8 cellular contexts compared by ENCODE assay signal in genomic region chr16:21540770-21541433, GRCh38. TPM values are rescaled to one million over a fixed set of nuclear protein-coding genes. Genes with fewer than 3 reads are reported as not detected.
DNase-seq lines count a peak whose midpoint lies in the region; ATAC-seq, FAIRE-seq and TF ChIP-seq lines count a peak whose summit lies in the region.
"Not testable (repeated sequence)": the region's sequence is repeated elsewhere in the genome, so short reads cannot be mapped to it uniquely, and the experiment has no call there.

No MANE protein-coding gene starts in this region.

- H4K20me1 ChIP-seq in BLaER1 treated with 17β-estradiol and CSF1 and Interleukin-3, amounts not matched to agents 10 nM and 100 nM, result peaks cover 0 to 11% (median 8%) of the 10 kb centered on the region in 11 experiments; a peak in 12 of 22 replicates

- peaks cover 42 to 64% (median 55%) of the 10 kb centered on the region in 10 experiments for H3K4me1 ChIP-seq in BLaER1 treated with 17β-estradiol and CSF1 and Interleukin-3, amounts not matched to agents 10 nM and 100 nM
- not testable (repeated sequence) for H3K4me1 ChIP-seq in kidney (ENCODE audit: control insufficient read depth in 1 of 2, insufficient read depth in 1 of 2, low read depth in 1 of 2, low read length in 2 of 2)

- FAIRE-seq in kidney (lab: Jason Lieb, UNC), result not testable (repeated sequence)

- peak overlapping the region in 6 of 11 experiments; percentile 12 to 49 (median 31); a peak in 4 of 22 replicates for H3K9ac ChIP-seq in BLaER1 treated with 17β-estradiol and CSF1 and Interleukin-3, amounts not matched to agents 10 nM and 100 nM
- H3K9ac ChIP-seq in kidney (ENCODE audit: low read length in 2 of 2), result not testable (repeated sequence)

- H3K27me3 ChIP-seq in BLaER1 treated with 17β-estradiol and CSF1 and Interleukin-3, amounts not matched to agents 10 nM and 100 nM, result peaks cover 0 to 18% (median 0%) of the 10 kb centered on the region in 11 experiments; a peak in 5 of 22 replicates

- not testable (repeated sequence) for H3K36me3 ChIP-seq in BLaER1 treated with 17β-estradiol and CSF1 and Interleukin-3, amounts not matched to agents 10 nM and 100 nM; kidney (ENCODE audit: control insufficient read depth in 1 of 2, insufficient read depth in 2 of 2, low read length in 2 of 2)

- not testable (repeated sequence) for H3K9me3 ChIP-seq in BLaER1 treated with 17β-estradiol and CSF1 and Interleukin-3, amounts not matched to agents 10 nM and 100 nM (replicated peaks in 1 of 11); kidney (ENCODE audit: control insufficient read depth in 1 of 2, low read length in 2 of 2)

- TF ChIP-seq CTCF in kidney (IDR thresholded peaks at IDR 0.05; ENCODE audit: borderline replicate concordance, extremely low read depth, insufficient read depth), result not testable (repeated sequence)

- ATAC-seq in GM19035 (IDR thresholded peaks at IDR 0.05; ENCODE audit: unreplicated experiment) (peak; percentile 67), HG02623 (IDR thresholded peaks at IDR 0.05; ENCODE audit: unreplicated experiment) (peak; percentile 78), HG03469 (IDR thresholded peaks at IDR 0.05; ENCODE audit: unreplicated experiment) (peak; percentile 67)

- peak overlapping the region; percentile 89 to 98 (median 96) for H3K4me2 ChIP-seq in BLaER1 treated with 17β-estradiol and CSF1 and Interleukin-3, amounts not matched to agents 10 nM and 100 nM

- peak; percentile 65 for DNase-seq in activated CD4-positive, CD25-positive, alpha-beta regulatory T cell treated with anti-CD3 and anti-CD28 coated beads, Interleukin-2, amount 50 U/mL, for 72 hours
- DNase-seq in activated gamma-delta T cell treated with Interleukin-2 at 50 U/mL for 16 hours, result peak; percentile 61
- DNase-seq in kidney, result peak; percentile 66
- peak; percentile 31 to 75 (median 51) for DNase-seq in stimulated activated CD4-positive, alpha-beta T cell treated with anti-CD3 and anti-CD28 coated beads, TNF-alpha, amount 100 ng/mL, for 24 hours (ENCODE audit: low read depth in 3 of 3)

- H3K27ac ChIP-seq in BLaER1 treated with 17β-estradiol and CSF1 and Interleukin-3, amounts not matched to agents 10 nM and 100 nM, result peak overlapping the region in 8 of 11 experiments; percentile 0 to 61 (median 50); a peak in 13 of 22 replicates
- not testable (repeated sequence) for H3K27ac ChIP-seq in kidney (ENCODE audit: low read depth in 2 of 2, low read length in 2 of 2)

- intact Hi-C loops in kidney (cut with DNase I), result not testable (repeated sequence)

- peak overlapping the region in 6 of 10 experiments; percentile 1 to 30 (median 10); a peak in 3 of 20 replicates for H3K4me3 ChIP-seq in BLaER1 treated with 17β-estradiol and CSF1 and Interleukin-3, amounts not matched to agents 10 nM and 100 nM
- not testable (repeated sequence) for H3K4me3 ChIP-seq in kidney (ENCODE audit: low read length in 2 of 2)

RNA-seq across cellular contexts. Expression of gene METTL9, which starts 58.5 kb away (rescaled TPM):
- total RNA-seq in kidney, result 129 TPM
- 193 TPM for polyA plus RNA-seq in kidney (ENCODE audit: insufficient read depth, low read depth, low replicate concordance)
